Comparison of ENCODE assay signal across 16 cellular contexts in the genomic region with DNA sequence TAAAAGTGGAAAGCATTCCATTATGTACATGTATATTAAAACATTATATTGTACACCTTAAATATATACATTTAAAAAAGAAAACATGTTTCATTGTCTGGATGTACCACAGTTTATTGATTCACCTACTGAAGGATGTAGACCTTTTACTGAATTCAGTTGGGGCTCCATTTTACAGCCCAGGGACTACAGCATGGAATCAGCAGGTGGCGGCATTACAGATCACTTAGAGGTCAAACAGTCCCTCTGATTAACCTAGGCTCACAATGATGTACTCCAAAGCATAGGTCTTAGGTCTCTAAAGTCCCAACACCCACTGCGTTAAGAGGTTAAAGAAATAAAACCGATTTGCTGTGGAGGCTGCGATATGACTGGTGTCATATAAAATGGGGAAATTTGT.
A peak's percentile ranks its signal among the peaks of the same experiment; 100 is the strongest.
DNase-seq lines count a peak whose midpoint lies in the region; ATAC-seq and TF ChIP-seq lines count a peak whose summit lies in the region.
"Had no signal": no experiment of that assay in that cellular context is flagged by ENCODE, and none has a peak within 500 bp of the region (broad histone marks: within the 10 kb centered on the region; RNA-seq: fewer than 3 reads in every experiment).

No MANE protein-coding gene starts in this region.

- H3K36me3 ChIP-seq in DOHH2 (ENCODE audit: control insufficient read depth, low read length) = peaks cover 21% of the 10 kb centered on the region
- H3K36me3 ChIP-seq in GM23338 (ENCODE audit: insufficient read depth) = no peaks in the 10 kb centered on the region
- H3K36me3 ChIP-seq in SU-DHL-6 (ENCODE audit: low read length) = no peaks in the 10 kb centered on the region
- H3K36me3 ChIP-seq in mesendoderm (ENCODE audit: control insufficient read depth, insufficient read depth, low read length) = no peaks in the 10 kb centered on the region
- H3K36me3 ChIP-seq: BE2C had no signal

- H3K27me3 ChIP-seq in DOHH2 (ENCODE audit: control insufficient read depth, low read length) (no peaks in the 10 kb centered on the region), GM23338 (ENCODE audit: insufficient read depth) (no peaks in the 10 kb centered on the region), SU-DHL-6 (ENCODE audit: low read length) (no peaks in the 10 kb centered on the region), mesendoderm (ENCODE audit: insufficient read depth, low read length, poor library complexity) (no peaks in the 10 kb centered on the region)
- H3K27me3 ChIP-seq: BE2C had no signal

- CTCF ChIA-PET in T-cell (lab: Charles Lee) = no interaction called here

- TF ChIP-seq CTCF in DOHH2 (IDR thresholded peaks at IDR 0.05; ENCODE audit: low read depth, low read length, poor library complexity, severe bottlenecking) (no peak), GM23338 (conservative IDR thresholded peaks at IDR 0.05; ENCODE audit: low read depth in 2 of 2) (peak in 1 of 2 experiments; percentile 29; a peak in 2 of 4 replicates), SU-DHL-6 (IDR thresholded peaks at IDR 0.05; ENCODE audit: insufficient read depth, low read length, poor library complexity, severe bottlenecking) (peak; percentile 11)

- H3K56ac ChIP-seq in mesendoderm (ENCODE audit: low read length) = no peak overlapping the region

- H2BK15ac ChIP-seq in mesendoderm (replicated peaks; ENCODE audit: low read depth) = no peak overlapping the region

- no peak overlapping the region for H4K8ac ChIP-seq in mesendoderm (ENCODE audit: low read depth, low read length)

- H3K27ac Mint-ChIP-seq in GM23338 (no peak overlapping the region), T-cell (no peak overlapping the region)
- H3K27ac Mint-ChIP-seq: CD4-positive, CD25-positive, alpha-beta regulatory T cell; CD8-positive, alpha-beta memory T cell had no signal

- H3K9me3 ChIP-seq in DOHH2 (ENCODE audit: control insufficient read depth, insufficient read depth, low read length) (no peaks in the 10 kb centered on the region), SU-DHL-6 (ENCODE audit: insufficient read depth, low read length) (no peaks in the 10 kb centered on the region)

- H3K4me3 ChIP-seq in DOHH2 (ENCODE audit: low read length) = no peak overlapping the region
- H3K4me3 ChIP-seq in GM23338 = no peak overlapping the region
- H3K4me3 ChIP-seq in SU-DHL-6 (ENCODE audit: insufficient read depth, low read length, poor library complexity, severe bottlenecking) = peak overlapping the region; percentile 13
- H3K4me3 ChIP-seq in mesendoderm (ENCODE audit: low read length) = no peak overlapping the region
- H3K4me3 ChIP-seq: GM23248 had no signal

- DNase-seq in GM23338 (ENCODE audit: low spot score) (peak; percentile 24), mesendoderm (peak; percentile 14), DMS153 (lab: John Stamatoyannopoulos, UW) (no peak), T-cell (no peak)
- DNase-seq: BE2C; C1 segment of cervical spinal cord; CD4-positive, CD25-positive, alpha-beta regulatory T cell; CD8-positive, alpha-beta memory T cell; COR-L47; DMS 273 treated with DMSO at 0.1 percent for 48 hours; GDM1; GM23248; HCEC 1CT; KG1 had no signal

- peaks cover 15% of the 10 kb centered on the region for H3K9me3 Mint-ChIP-seq in GM23338
- peaks cover 3 to 16% (median 4%) of the 10 kb centered on the region in 3 donors for H3K9me3 Mint-ChIP-seq in T-cell

- no peak overlapping the region for H2AFZ ChIP-seq in GM23338
- peak overlapping the region; percentile 44 for H2AFZ ChIP-seq in SU-DHL-6 (ENCODE audit: low read depth, low read length, severe bottlenecking)
- H2AFZ ChIP-seq: GM23248 had no signal

- no peak overlapping the region for H3K4ac ChIP-seq in mesendoderm (ENCODE audit: low read depth, low read length)

- ATAC-seq in GM23338 (no peak), T-cell (replicated peaks in 1 of 4) (no peak)

- no CpG with 5 or more reads among the region's 4 CpGs for WGBS in mesendoderm (ENCODE audit: extremely low coverage, insufficient coverage, low lambda C conversion rate)

- H3K79me2 ChIP-seq in DOHH2 (ENCODE audit: control insufficient read depth, low read length) = no peaks in the 10 kb centered on the region
- no peaks in the 10 kb centered on the region for H3K79me2 ChIP-seq in GM23338 (replicated peaks; ENCODE audit: insufficient read depth)
- H3K79me2 ChIP-seq in SU-DHL-6 (ENCODE audit: insufficient read depth, low read length) = no peaks in the 10 kb centered on the region
- H3K79me2 ChIP-seq in mesendoderm (ENCODE audit: control insufficient read depth, insufficient read depth, low read length) = no peaks in the 10 kb centered on the region

- H3K9me2 ChIP-seq in DOHH2 (replicated peaks; ENCODE audit: control insufficient read depth, low read length) (no peaks in the 10 kb centered on the region), GM23338 (ENCODE audit: insufficient read depth) (no peaks in the 10 kb centered on the region), SU-DHL-6 (replicated peaks; ENCODE audit: insufficient read depth, low read length) (no peaks in the 10 kb centered on the region)

- peaks cover 52% of the 10 kb centered on the region for H3K4me1 ChIP-seq in DOHH2 (ENCODE audit: control insufficient read depth, low read length)
- H3K4me1 ChIP-seq in GM23338 (ENCODE audit: insufficient read depth) = no peaks in the 10 kb centered on the region
- H3K4me1 ChIP-seq in mesendoderm (ENCODE audit: control insufficient read depth, low read depth, low read length) = peaks cover 12% of the 10 kb centered on the region
- H3K4me1 ChIP-seq: BE2C had no signal

- H3K4me3 Mint-ChIP-seq in GM23338 (no peak overlapping the region), T-cell (no peak overlapping the region)
- H3K4me3 Mint-ChIP-seq: CD4-positive, CD25-positive, alpha-beta regulatory T cell; CD8-positive, alpha-beta memory T cell had no signal

- no peak overlapping the region for H2BK120ac ChIP-seq in mesendoderm (ENCODE audit: low read depth, low read length)

- peak overlapping the region; percentile 85 for H3K9ac ChIP-seq in SU-DHL-6 (ENCODE audit: low read length)
- H3K9ac ChIP-seq in mesendoderm (ENCODE audit: low read length) = no peak overlapping the region
- H3K9ac ChIP-seq: GM23248 had no signal

- no peaks in the 10 kb centered on the region for H3K79me1 ChIP-seq in mesendoderm (ENCODE audit: low read length)

- no peak overlapping the region for H3K18ac ChIP-seq in mesendoderm (ENCODE audit: low read length)

- no peak overlapping the region for H4K5ac ChIP-seq in mesendoderm (ENCODE audit: low read length)

- H3K36me3 Mint-ChIP-seq in GM23338 (ENCODE audit: low read depth) = peaks cover 16% of the 10 kb centered on the region
- H3K36me3 Mint-ChIP-seq in T-cell = no peaks in the 10 kb centered on the region
- H3K36me3 Mint-ChIP-seq: CD4-positive, CD25-positive, alpha-beta regulatory T cell; CD8-positive, alpha-beta memory T cell had no signal

- POLR2A ChIA-PET in T-cell (lab: Charles Lee) = no interaction called here

- H3K27me3 Mint-ChIP-seq in GM23338 (ENCODE audit: insufficient read depth, low read depth, poor library complexity) (peaks cover 3% of the 10 kb centered on the region), T-cell (no peaks in the 10 kb centered on the region)
- H3K27me3 Mint-ChIP-seq: CD4-positive, CD25-positive, alpha-beta regulatory T cell; CD8-positive, alpha-beta memory T cell had no signal

- H3F3A ChIP-seq in DOHH2 (ENCODE audit: control insufficient read depth, insufficient read depth) (peaks cover 22% of the 10 kb centered on the region), GM23338 (replicated peaks; ENCODE audit: low read depth) (no peaks in the 10 kb centered on the region), SU-DHL-6 (ENCODE audit: insufficient read depth) (peaks cover 24% of the 10 kb centered on the region)

- H3K4me2 ChIP-seq in DOHH2 (ENCODE audit: low read length) = no peak overlapping the region
- no peak overlapping the region for H3K4me2 ChIP-seq in GM23338
- H3K4me2 ChIP-seq in SU-DHL-6 (ENCODE audit: low read depth, low read length, poor library complexity, severe bottlenecking) = peak overlapping the region; percentile 96
- no peak overlapping the region for H3K4me2 ChIP-seq in mesendoderm (ENCODE audit: low read length)

- no peaks in the 10 kb centered on the region for H3K4me1 Mint-ChIP-seq in GM23338
- H3K4me1 Mint-ChIP-seq in T-cell = no peaks in the 10 kb centered on the region
- H3K4me1 Mint-ChIP-seq: CD4-positive, CD25-positive, alpha-beta regulatory T cell; CD8-positive, alpha-beta memory T cell had no signal

- H3K27ac ChIP-seq in DOHH2 (ENCODE audit: low read depth, low read length) = peak overlapping the region; percentile 95; the same call in 1 of the 2 replicates
- H3K27ac ChIP-seq in GM23338 (ENCODE audit: low read depth) = 0 out of 2 replicates have a peak overlapping the region, but pooled peaks have one; percentile 26
- H3K27ac ChIP-seq in SU-DHL-6 (ENCODE audit: low read depth, low read length) = peak overlapping the region; percentile 100
- H3K27ac ChIP-seq in mesendoderm (ENCODE audit: low read depth, low read length) = no peak overlapping the region
- H3K27ac ChIP-seq: GM23248 had no signal

- H3K23ac ChIP-seq in mesendoderm (ENCODE audit: low read length) = no peak overlapping the region

- H2BK5ac ChIP-seq in mesendoderm (ENCODE audit: low read length) = no peak overlapping the region

- H4K20me1 ChIP-seq in DOHH2 (ENCODE audit: control insufficient read depth, insufficient read depth, low read depth, low read length) = no peaks in the 10 kb centered on the region
- H4K20me1 ChIP-seq in GM23338 (replicated peaks; ENCODE audit: insufficient read depth) = no peaks in the 10 kb centered on the region
- no peaks in the 10 kb centered on the region for H4K20me1 ChIP-seq in SU-DHL-6 (ENCODE audit: low read depth, low read length)

- H2AK5ac ChIP-seq in mesendoderm (ENCODE audit: low read length) = no peak overlapping the region

TF ChIP-seq in GM23338, 12 proteins besides CTCF, POLR2A, EP300 and RAD21 (continues in another document):
- TF ChIP-seq EZH2phosphoT487 (IDR thresholded peaks at IDR 0.05; ENCODE audit: unreplicated experiment) = no peak
- TF ChIP-seq ZNF114 (CRISPR knock-in tag; IDR thresholded peaks at IDR 0.05) = no peak
- no peak for TF ChIP-seq CREB1 (CRISPR knock-in tag; IDR thresholded peaks at IDR 0.05; ENCODE audit: low read depth)
- TF ChIP-seq STAT1 (IDR thresholded peaks at IDR 0.05; ENCODE audit: unreplicated experiment) = no peak
- TF ChIP-seq POLR2AphosphoS5 (IDR thresholded peaks at IDR 0.05; ENCODE audit: low read depth) = no peak

Comparison
In these comparisons a context has a peak if more than half of its experiments do, and no peak if none do; other contexts are left out.
1. DNase-seq: peak in GM23338 (single experiment) and mesendoderm (single experiment); none in DMS153 (single experiment) and T-cell (0 of 34).